25 cellular contexts compared by ENCODE assay signal in genomic region chr1:182721525-182721924, GRCh38. TPM values are rescaled to one million over a fixed set of nuclear protein-coding genes. Genes with fewer than 3 reads are reported as not detected.
"Had no signal": no experiment of that assay in that cellular context is flagged by ENCODE, and none has a peak within 500 bp of the region (broad histone marks: within the 10 kb centered on the region; RNA-seq: fewer than 3 reads in every experiment).

No MANE protein-coding gene starts in this region.

- H3K9me3 ChIP-seq: esophagus muscularis mucosa, gastroesophageal sphincter, heart left ventricle, left lung, lower lobe of right lung had no signal

- H3K4me3 ChIP-seq: coronary artery, dorsolateral prefrontal cortex, esophagus muscularis mucosa, gastroesophageal sphincter, heart left ventricle, left lung, lower lobe of right lung had no signal

- H3K36me3 ChIP-seq: esophagus muscularis mucosa, gastroesophageal sphincter, heart left ventricle, left lung, lower lobe of right lung had no signal

- H3K4me1 ChIP-seq: esophagus muscularis mucosa, foreskin keratinocyte, gastroesophageal sphincter, left lung, lower lobe of right lung had no signal

- DNase-seq: dermis blood vessel endothelial cell; dorsolateral prefrontal cortex; effector CD4-positive, alpha-beta T cell; effector memory CD4-positive, alpha-beta T cell; foreskin keratinocyte; heart left ventricle; hippocampal formation; left cardiac atrium; left lung; left ventricle myocardium superior; lower lobe of right lung; mesenchymal stem cell; midbrain had no signal

- H3K27ac ChIP-seq: coronary artery, dorsolateral prefrontal cortex, esophagus muscularis mucosa, foreskin keratinocyte, gastroesophageal sphincter, heart left ventricle, left lung, lower lobe of right lung had no signal

- ATAC-seq: foreskin keratinocyte, gastroesophageal sphincter, heart left ventricle, left cardiac atrium, left lung, left ventricle myocardium superior, lower lobe of right lung had no signal

- H3K27me3 ChIP-seq: esophagus muscularis mucosa, foreskin keratinocyte, gastroesophageal sphincter, heart left ventricle, left lung had no signal

RNA-seq across cellular contexts. Expression of gene RGS8, which starts 37.1 kb away (rescaled TPM):
- total RNA-seq: dermis blood vessel endothelial cell, endothelial cell of umbilical vein, epithelial cell of proximal tubule, fibroblast of lung, fibroblast of villous mesenchyme, foreskin keratinocyte, gastroesophageal sphincter, left ventricle myocardium superior, lower leg skin, lower lobe of right lung, lung microvascular endothelial cell, mononuclear cell had no signal
- polyA plus RNA-seq: endothelial cell of umbilical vein, esophagus, fibroblast of lung, foreskin keratinocyte, heart left ventricle, keratinocyte had no signal
